Comparison of ENCODE assay signal across 25 cellular contexts in genomic region chr7:99834382-99834781, GRCh38. TPM values are rescaled to one million over a fixed set of nuclear protein-coding genes. Genes with fewer than 3 reads are reported as not detected.
DNase-seq lines count a peak whose midpoint lies in the region; ATAC-seq, FAIRE-seq and TF ChIP-seq lines count a peak whose summit lies in the region.
"Had no signal": no experiment of that assay in that cellular context is flagged by ENCODE, and none has a peak within 500 bp of the region (broad histone marks: within the 10 kb centered on the region; RNA-seq: fewer than 3 reads in every experiment).

No MANE protein-coding gene starts in this region.

- DNase-seq in left ventricle myocardium superior (no peak), Right ventricle myocardium inferior (ENCODE audit: missing footprints) (no peak), K562 (ENCODE audit: extremely low read depth in 1 of 4, low spot score in 3 of 4) (no peak), foreskin melanocyte (peak; percentile 20), ACHN (no peak)
- DNase-seq in activated T-helper 1 cell treated with anti-CD3 and anti-CD28 coated beads, Interleukin-12 subunit alpha, Interleukin-12 subunit beta, Interleukin-2, Interleukin-4 antibody, amounts not matched to agents 30 ng/mL and 10 ng/mL and 1 ng/mL, durations not matched to agents 14 hours and 24 hours and 36 hours (ENCODE audit: low spot score): no peak
- DNase-seq: BE2C; C1 segment of cervical spinal cord; Caco-2; Calu3; CD4-positive, alpha-beta memory T cell; CD4-positive, CD25-positive, alpha-beta regulatory T cell; DMS79 treated with DMSO at 0.1 percent for 48 hours; GF-D8 had no signal

- TF ChIP-seq POLR2A in K562 (conservative IDR thresholded peaks at IDR 0.05): no peak

- no peaks in the 10 kb centered on the region for H3K36me3 Mint-ChIP-seq in activated T-helper 1 cell treated with anti-CD3 and anti-CD28 coated beads, Interleukin-12 subunit alpha, Interleukin-12 subunit beta, Interleukin-2, Interleukin-4 antibody, amounts not matched to agents 30 ng/mL and 10 ng/mL and 1 ng/mL, durations not matched to agents 14 hours and 24 hours and 36 hours (ENCODE audit: low read depth)
- H3K36me3 Mint-ChIP-seq: CD14-positive monocyte; CD4-positive, alpha-beta memory T cell; CD4-positive, CD25-positive, alpha-beta regulatory T cell had no signal

- H3K27me3 ChIP-seq in K562 (ENCODE audit: control insufficient read depth in 2 of 2, insufficient read depth in 2 of 2, low read length in 2 of 2): no peaks in the 10 kb centered on the region
- H3K27me3 ChIP-seq: BLaER1 had no signal

- no peak overlapping the region for H3K4me3 ChIP-seq in K562
- H3K4me3 ChIP-seq: A549, BLaER1 had no signal

- H3K9me3 Mint-ChIP-seq in activated T-helper 1 cell treated with anti-CD3 and anti-CD28 coated beads, Interleukin-12 subunit alpha, Interleukin-12 subunit beta, Interleukin-2, Interleukin-4 antibody, amounts not matched to agents 30 ng/mL and 10 ng/mL and 1 ng/mL, durations not matched to agents 14 hours and 24 hours and 36 hours: no peaks in the 10 kb centered on the region
- H3K9me3 Mint-ChIP-seq: CD14-positive monocyte; CD4-positive, alpha-beta memory T cell had no signal

- peak overlapping the region; percentile 86; the same call in 2 of the 3 replicates for H3K27ac ChIP-seq in K562 (ENCODE audit: extremely low read depth, low read depth, low read length)
- H3K27ac ChIP-seq: 22Rv1, A549, BLaER1 had no signal

- H3K9me3 ChIP-seq in K562 (replicated peaks; ENCODE audit: control insufficient read depth, insufficient read depth, low read depth, low read length): no peaks in the 10 kb centered on the region
- H3K9me3 ChIP-seq: A549, BE2C, BLaER1, Caco-2 had no signal

- no peaks in the 10 kb centered on the region for H3K9me1 ChIP-seq in K562 (ENCODE audit: control insufficient read depth, insufficient read depth, low read length)

- H2AFZ ChIP-seq in K562 (ENCODE audit: low read depth, low read length): peak overlapping the region; percentile 42; the same call in 1 of the 2 replicates

- no TSS peak for BruUV-seq in K562 (replicated peaks; lab: Mats Ljungman, UMichigan)

- no peaks in the 10 kb centered on the region for H4K20me1 ChIP-seq in K562 (replicated peaks; ENCODE audit: control insufficient read depth, insufficient read depth, low read length)
- H4K20me1 ChIP-seq: BLaER1 had no signal

- peak overlapping the region in 1 of 2 experiments; percentile 14; a peak in 1 of 4 replicates for H3K9ac ChIP-seq in K562 (ENCODE audit: insufficient read depth in 1 of 2, low read depth in 2 of 2, low read length in 2 of 2)
- H3K9ac ChIP-seq: BLaER1 had no signal

- WGBS in K562 (ENCODE audit: insufficient coverage, low coverage, missing lambda C conversion rate): 88% methylated on average over 2 of the region's 2 CpGs

- no peak for TF ChIP-seq CTCF in K562 (IDR thresholded peaks at IDR 0.05 in 2 of 3, conservative IDR thresholded peaks at IDR 0.05 in 1 of 3; ENCODE audit: insufficient read depth in 2 of 3, low read depth in 1 of 3, low read length in 3 of 3)

- peaks cover 3% of the 10 kb centered on the region for H3K27me3 Mint-ChIP-seq in activated T-helper 1 cell treated with anti-CD3 and anti-CD28 coated beads, Interleukin-12 subunit alpha, Interleukin-12 subunit beta, Interleukin-2, Interleukin-4 antibody, amounts not matched to agents 30 ng/mL and 10 ng/mL and 1 ng/mL, durations not matched to agents 14 hours and 24 hours and 36 hours (ENCODE audit: insufficient read depth)

- ATAC-seq in left ventricle myocardium superior (peak; percentile 50), Right ventricle myocardium inferior (no peak), K562 (no peak), HG03439 (IDR thresholded peaks at IDR 0.05; ENCODE audit: unreplicated experiment) (no peak)
- ATAC-seq: A549 had no signal

- H3K4me2 ChIP-seq in K562 (ENCODE audit: insufficient read depth, low read length): no peak overlapping the region
- H3K4me2 ChIP-seq: A549, BLaER1 had no signal

- POLR2A ChIA-PET in K562 (lab: Yijun Ruan, JAX): interaction anchor here (0.8 to 1.1 kb wide), 3 partner anchors 29 to 426 kb away, joined by 3 to 5 read pairs (median 3); partner anchors contain the start of genes BUD31 and PDAP1

- no peaks in the 10 kb centered on the region for H3K79me2 ChIP-seq in K562 (ENCODE audit: control insufficient read depth, insufficient read depth, low read length)

- CTCF ChIA-PET in K562 (lab: Yijun Ruan, JAX; ENCODE audit: low intra/inter-chr PET ratio): no interaction called here

- H3K4me3 Mint-ChIP-seq in activated T-helper 1 cell treated with anti-CD3 and anti-CD28 coated beads, Interleukin-12 subunit alpha, Interleukin-12 subunit beta, Interleukin-2, Interleukin-4 antibody, amounts not matched to agents 30 ng/mL and 10 ng/mL and 1 ng/mL, durations not matched to agents 14 hours and 24 hours and 36 hours: no peak overlapping the region
- H3K4me3 Mint-ChIP-seq: CD14-positive monocyte; CD4-positive, alpha-beta memory T cell; CD4-positive, CD25-positive, alpha-beta regulatory T cell had no signal

- intact Hi-C loops in left ventricle myocardium superior (cut with micrococcal nuclease): no loop called here
- intact Hi-C loops in Right ventricle myocardium inferior (cut with DNase I): no loop called here
- intact Hi-C loops in K562 (cut with micrococcal nuclease): loop anchor here (5.0 kb wide), 1 partner anchor 42 kb away; no protein-coding TSS in a partner anchor
- intact Hi-C loops in activated T-helper 1 cell treated with anti-CD3 and anti-CD28 coated beads, Interleukin-12 subunit alpha, Interleukin-12 subunit beta, Interleukin-2, Interleukin-4 antibody, amounts not matched to agents 30 ng/mL and 10 ng/mL and 1 ng/mL, durations not matched to agents 14 hours and 24 hours and 36 hours (cut with micrococcal nuclease): loop anchor here (10.0 kb wide), 1 partner anchor 360 kb away; the partner anchor contains the start of gene ZNF789

- peaks cover 8% of the 10 kb centered on the region for H3K4me1 Mint-ChIP-seq in activated T-helper 1 cell treated with anti-CD3 and anti-CD28 coated beads, Interleukin-12 subunit alpha, Interleukin-12 subunit beta, Interleukin-2, Interleukin-4 antibody, amounts not matched to agents 30 ng/mL and 10 ng/mL and 1 ng/mL, durations not matched to agents 14 hours and 24 hours and 36 hours (ENCODE audit: low read depth)

- peaks cover 4 to 60% of the 10 kb centered on the region in 2 experiments for H3K4me1 ChIP-seq in K562 (replicated peaks in 1 of 2; ENCODE audit: control insufficient read depth in 2 of 2, insufficient read depth in 2 of 2, low read length in 2 of 2)
- H3K4me1 ChIP-seq: A549, BE2C, BLaER1 had no signal

- TF ChIP-seq EP300 in K562 (IDR thresholded peaks at IDR 0.05; ENCODE audit: low read length): no peak

- no peaks in the 10 kb centered on the region for H3K36me3 ChIP-seq in K562 (ENCODE audit: control insufficient read depth, insufficient read depth, low read length)
- H3K36me3 ChIP-seq: BE2C, BLaER1 had no signal

- in situ Hi-C loops in K562 (cut with MboI) (no loop called here), ACHN (cut with HindIII; ENCODE audit: low pct_ligation_motif_present, low pct_unique_long_range_greater_than_20kb, low sequenced_read_pairs) (no loop called here)

- no peak for TF ChIP-seq RAD21 in K562 (CRISPR knock-in tag; conservative IDR thresholded peaks at IDR 0.05 in 1 of 2, IDR thresholded peaks at IDR 0.05 in 1 of 2)

- no peak for FAIRE-seq in K562 (lab: Jason Lieb, UNC)
- FAIRE-seq: A549, D721Med, G401.6, GM12891, GM19239 had no signal

- no peak overlapping the region for H3K27ac Mint-ChIP-seq in activated T-helper 1 cell treated with anti-CD3 and anti-CD28 coated beads, Interleukin-12 subunit alpha, Interleukin-12 subunit beta, Interleukin-2, Interleukin-4 antibody, amounts not matched to agents 30 ng/mL and 10 ng/mL and 1 ng/mL, durations not matched to agents 14 hours and 24 hours and 36 hours
- H3K27ac Mint-ChIP-seq: CD14-positive monocyte; CD4-positive, alpha-beta memory T cell had no signal

RNA-seq across cellular contexts. Expression of gene CYP3A43, which starts 6.6 kb away (rescaled TPM):
- total RNA-seq in left ventricle myocardium superior (not detected), Right ventricle myocardium inferior (not detected), K562 (2014; rRNA removed) (not detected in 2 replicates), K562 (2014; rRNA removed; fragmentation: Illumina TruSeq; extraction: Trizol) (not detected in 2 replicates), K562 (2015; rRNA removed; fragmentation: Illumina TruSeq; extraction: Trizol) (not detected in 2 replicates), K562 (2021) (not detected in 2 replicates)
- not detected in 2 replicates for total RNA-seq in K562 (2011; cell fraction: chromatin; rRNA removed; ENCODE audit: low replicate concordance)
- not detected in 2 replicates for total RNA-seq in K562 (2011; cell fraction: nucleolus; rRNA removed)
- not detected in 2 replicates for total RNA-seq in K562 (2011; cell fraction: nucleoplasm; rRNA removed)
- polyA plus RNA-seq in K562 (2011; rRNA removed) (0.05 TPM in 1 of 2 replicates, not detected in the other), K562 (2014; fragmentation: Illumina TruSeq; extraction: Trizol) (not detected in 2 replicates), K562 (2014; fragmentation: Nextera tagmentation; extraction: Ambion mirVana) (not detected), K562 (2014; rRNA removed) (not detected in 2 replicates)
- polyA plus RNA-seq in K562 (2011; cell fraction: cytosol; rRNA removed): 0.12 TPM in 1 of 2 replicates, not detected in the other
- 0.13 TPM in 1 of 2 replicates, not detected in the other for polyA plus RNA-seq in K562 (2011; cell fraction: nucleus; rRNA removed)
- 0.11 TPM in 1 of 2 replicates, not detected in the other for polyA plus RNA-seq in K562 (2012)
- not detected in 2 replicates for polyA minus RNA-seq in K562 (2011; rRNA and poly(A)+ RNA removed)
- polyA minus RNA-seq in K562 (2011; cell fraction: cytosol; rRNA and poly(A)+ RNA removed): not detected in 2 replicates
- polyA minus RNA-seq in K562 (2011; cell fraction: nucleus; rRNA and poly(A)+ RNA removed): not detected in 2 replicates
- not detected in 2 replicates for total RNA-seq in activated T-helper 1 cell treated with anti-CD3 and anti-CD28 coated beads, Interleukin-12 subunit alpha, Interleukin-12 subunit beta, Interleukin-2, Interleukin-4 antibody, amounts not matched to agents 30 ng/mL and 10 ng/mL and 1 ng/mL, durations not matched to agents 14 hours and 24 hours and 36 hours
- total RNA-seq: A172; Caco-2; Calu3; CD4-positive, alpha-beta memory T cell; CD4-positive, CD25-positive, alpha-beta regulatory T cell had no signal
- polyA plus RNA-seq: A549; AG04450; CD14-positive monocyte; CD4-positive, alpha-beta memory T cell; CD4-positive, CD25-positive, alpha-beta regulatory T cell had no signal

RNA-seq across cellular contexts. Expression of gene OR2AE1, which starts 42.5 kb away (rescaled TPM):
- not detected for total RNA-seq in left ventricle myocardium superior
- not detected for total RNA-seq in Right ventricle myocardium inferior
- 0.39 TPM in 1 of 2 replicates, not detected in the other for total RNA-seq in K562 (2011; cell fraction: chromatin; rRNA removed; ENCODE audit: low replicate concordance)
- total RNA-seq in K562 (2011; cell fraction: nucleolus; rRNA removed): not detected in 2 replicates
- 0.88 and 2.0 TPM in 2 replicates for total RNA-seq in K562 (2011; cell fraction: nucleoplasm; rRNA removed)
- 0.27 TPM in 1 of 2 replicates, not detected in the other for total RNA-seq in K562 (2014; rRNA removed)
- total RNA-seq in K562 (2014; rRNA removed; fragmentation: Illumina TruSeq; extraction: Trizol): not detected in 2 replicates
- total RNA-seq in K562 (2015; rRNA removed; fragmentation: Illumina TruSeq; extraction: Trizol): not detected in 2 replicates
- total RNA-seq in K562 (2021): not detected in 2 replicates
- not detected in 2 replicates for polyA plus RNA-seq in K562 (2011; rRNA removed)
- not detected in 2 replicates for polyA plus RNA-seq in K562 (2011; cell fraction: cytosol; rRNA removed)
- polyA plus RNA-seq in K562 (2011; cell fraction: nucleus; rRNA removed): not detected in 2 replicates
- not detected in 2 replicates for polyA plus RNA-seq in K562 (2012)
- not detected in 2 replicates for polyA plus RNA-seq in K562 (2014; fragmentation: Illumina TruSeq; extraction: Trizol)
- not detected for polyA plus RNA-seq in K562 (2014; fragmentation: Nextera tagmentation; extraction: Ambion mirVana)
- polyA plus RNA-seq in K562 (2014; rRNA removed): not detected in 2 replicates
- 0.70 TPM in 1 of 2 replicates, not detected in the other for polyA minus RNA-seq in K562 (2011; rRNA and poly(A)+ RNA removed)
- not detected in 2 replicates for polyA minus RNA-seq in K562 (2011; cell fraction: cytosol; rRNA and poly(A)+ RNA removed)
- 0.44 TPM in 1 of 2 replicates, not detected in the other for polyA minus RNA-seq in K562 (2011; cell fraction: nucleus; rRNA and poly(A)+ RNA removed)
- 0.20 and 0.31 TPM in 2 replicates for total RNA-seq in activated T-helper 1 cell treated with anti-CD3 and anti-CD28 coated beads, Interleukin-12 subunit alpha, Interleukin-12 subunit beta, Interleukin-2, Interleukin-4 antibody, amounts not matched to agents 30 ng/mL and 10 ng/mL and 1 ng/mL, durations not matched to agents 14 hours and 24 hours and 36 hours
- total RNA-seq: A172; Caco-2; Calu3; CD4-positive, alpha-beta memory T cell had no signal
- polyA plus RNA-seq: AG04450; CD14-positive monocyte; CD4-positive, alpha-beta memory T cell; CD4-positive, CD25-positive, alpha-beta regulatory T cell had no signal

RNA-seq across cellular contexts. Expression of gene CYP3A4, which starts 50.4 kb away (rescaled TPM):
- total RNA-seq in left ventricle myocardium superior (not detected), Right ventricle myocardium inferior (not detected), K562 (2014; rRNA removed) (not detected in 2 replicates), K562 (2014; rRNA removed; fragmentation: Illumina TruSeq; extraction: Trizol) (not detected in 2 replicates), K562 (2015; rRNA removed; fragmentation: Illumina TruSeq; extraction: Trizol) (not detected in 2 replicates), K562 (2021) (0.07 and 0.18 TPM in 2 replicates)
- not detected in 2 replicates for total RNA-seq in K562 (2011; cell fraction: chromatin; rRNA removed; ENCODE audit: low replicate concordance)
- total RNA-seq in K562 (2011; cell fraction: nucleolus; rRNA removed): not detected in 2 replicates
- not detected in 2 replicates for total RNA-seq in K562 (2011; cell fraction: nucleoplasm; rRNA removed)
- polyA plus RNA-seq in K562 (2011; rRNA removed) (not detected in 2 replicates), K562 (2014; fragmentation: Illumina TruSeq; extraction: Trizol) (not detected in 2 replicates), K562 (2014; fragmentation: Nextera tagmentation; extraction: Ambion mirVana) (under 1 TPM in 1 of 2 experiments, not detected in 1; 0.08 TPM), K562 (2014; rRNA removed) (not detected in 2 replicates)
- not detected in 2 replicates for polyA plus RNA-seq in K562 (2011; cell fraction: cytosol; rRNA removed)
- polyA plus RNA-seq in K562 (2011; cell fraction: nucleus; rRNA removed): not detected in 2 replicates
- polyA plus RNA-seq in K562 (2012): not detected in 2 replicates
- polyA minus RNA-seq in K562 (2011; rRNA and poly(A)+ RNA removed): not detected in 2 replicates
- not detected in 2 replicates for polyA minus RNA-seq in K562 (2011; cell fraction: cytosol; rRNA and poly(A)+ RNA removed)
- polyA minus RNA-seq in K562 (2011; cell fraction: nucleus; rRNA and poly(A)+ RNA removed): not detected in 2 replicates
- not detected in 2 replicates for total RNA-seq in activated T-helper 1 cell treated with anti-CD3 and anti-CD28 coated beads, Interleukin-12 subunit alpha, Interleukin-12 subunit beta, Interleukin-2, Interleukin-4 antibody, amounts not matched to agents 30 ng/mL and 10 ng/mL and 1 ng/mL, durations not matched to agents 14 hours and 24 hours and 36 hours
- total RNA-seq: A172; Caco-2; Calu3; CD4-positive, alpha-beta memory T cell; CD4-positive, CD25-positive, alpha-beta regulatory T cell had no signal
- polyA plus RNA-seq: AG04450; CD14-positive monocyte; CD4-positive, alpha-beta memory T cell; CD4-positive, CD25-positive, alpha-beta regulatory T cell had no signal

Comparison
In these comparisons a context has a peak if more than half of its experiments do, and no peak if none do; other contexts are left out.
1. intact Hi-C loops: an anchor here in K562 (5.0 kb wide) and activated T-helper 1 cell treated with anti-CD3 and anti-CD28 coated beads, Interleukin-12 subunit alpha, Interleukin-12 subunit beta, Interleukin-2, Interleukin-4 antibody, amounts not matched to agents 30 ng/mL and 10 ng/mL and 1 ng/mL, durations not matched to agents 14 hours and 24 hours and 36 hours (10.0 kb wide); none called in left ventricle myocardium superior and Right ventricle myocardium inferior.